33 cellular contexts compared by ENCODE assay signal in genomic region chr1:8976338-8976737, GRCh38. TPM values are rescaled to one million over a fixed set of nuclear protein-coding genes. Genes with fewer than 3 reads are reported as not detected.
"Had no signal": no experiment of that assay in that cellular context is flagged by ENCODE, and none has a peak within 500 bp of the region (broad histone marks: within the 10 kb centered on the region; RNA-seq: fewer than 3 reads in every experiment).

No MANE protein-coding gene starts in this region.

- FAIRE-seq: TTC549 had no signal

- H3K27ac ChIP-seq: brain microvascular endothelial cell, cardiac muscle cell, SJSA1 had no signal

- H3K4me2 ChIP-seq: SK-N-SH had no signal

- H3K36me3 ChIP-seq: brain microvascular endothelial cell, cardiac muscle cell, SJSA1 had no signal

- H3K27me3 ChIP-seq: brain microvascular endothelial cell, cardiac muscle cell, SJSA1 had no signal

- H3K9ac ChIP-seq: SK-N-SH had no signal

- H3K4me3 ChIP-seq: cardiac muscle cell, SJSA1 had no signal

- H3K9me3 ChIP-seq: SJSA1, SK-N-SH had no signal

- DNase-seq: activated CD4-positive, alpha-beta T cell treated with anti-CD3 and anti-CD28 coated beads for 36 hours; activated CD4-positive, alpha-beta T cell treated with anti-CD3 and anti-CD28 coated beads, Interleukin-2, amount 10 ng/mL, durations not matched to agents 7 days and 5 days; activated CD4-positive, alpha-beta T cell treated with anti-CD3 and anti-CD28 coated beads, Interleukin-2, amount 50 U/mL, for 48 hours; activated CD8-positive, alpha-beta T cell treated with anti-CD3 and anti-CD28 coated beads, Interleukin-2, amount 10 ng/mL, durations not matched to agents 7 days and 5 days; activated gamma-delta T cell; activated naive CD4-positive, alpha-beta T cell treated with Interleukin-2 at 50 U/mL for 16 hours; activated naive CD8-positive, alpha-beta T cell treated with anti-CD3 and anti-CD28 coated beads, Interleukin-2, amount 50 U/mL, for 24 hours; activated T-cell treated with anti-CD3 and anti-CD28 coated beads, Interleukin-2, amount 50 U/mL, for 24 hours; amniotic stem cell; Kasumi-1; KG1; MM.1S; NCI-H1092 treated with DMSO at 0.1 percent for 48 hours; NCI-H1417; NCI-H146; NCI-H187; NCI-H2029 treated with DMSO at 0.1 percent for 48 hours; NCI-H2107; NCI-H2171; NCI-H510A; NCI-H526; NCI-H748 treated with DMSO at 0.1 percent for 48 hours; NK-92 treated with Interleukin-12 subunit alpha and Interleukin-12 subunit beta, amount 100 ng/mL, for 24 hours; SHP77; SK-N-SH had no signal

RNA-seq across cellular contexts. Expression of gene CA6, which starts 30.7 kb away (rescaled TPM):
- total RNA-seq: aorta, cardiac muscle cell, OCI-LY7, SJSA1 had no signal
- polyA plus RNA-seq: aorta, cardiac muscle cell, SK-N-SH had no signal

RNA-seq across cellular contexts. Expression of gene SLC2A7, which starts 49.9 kb away (rescaled TPM):
- total RNA-seq: activated CD4-positive, alpha-beta T cell treated with anti-CD3 and anti-CD28 coated beads for 36 hours; activated CD4-positive, alpha-beta T cell treated with anti-CD3 and anti-CD28 coated beads, Interleukin-2, amount 10 ng/mL, durations not matched to agents 7 days and 5 days; activated T-helper 2 cell treated with anti-CD3 and anti-CD28 coated beads, Interferon-gamma antibody, Interleukin-2, Interleukin-4, amounts not matched to agents 10 μg/mL and 5 μg/mL and 100 μg/mL, durations not matched to agents 14 hours and 24 hours and 36 hours; aorta; cardiac muscle cell; OCI-LY7; SJSA1; WTC11 had no signal
- polyA plus RNA-seq: aorta, cardiac muscle cell, SK-N-SH had no signal
